ENCODE assay signal across 8 cellular contexts in the genomic region with DNA sequence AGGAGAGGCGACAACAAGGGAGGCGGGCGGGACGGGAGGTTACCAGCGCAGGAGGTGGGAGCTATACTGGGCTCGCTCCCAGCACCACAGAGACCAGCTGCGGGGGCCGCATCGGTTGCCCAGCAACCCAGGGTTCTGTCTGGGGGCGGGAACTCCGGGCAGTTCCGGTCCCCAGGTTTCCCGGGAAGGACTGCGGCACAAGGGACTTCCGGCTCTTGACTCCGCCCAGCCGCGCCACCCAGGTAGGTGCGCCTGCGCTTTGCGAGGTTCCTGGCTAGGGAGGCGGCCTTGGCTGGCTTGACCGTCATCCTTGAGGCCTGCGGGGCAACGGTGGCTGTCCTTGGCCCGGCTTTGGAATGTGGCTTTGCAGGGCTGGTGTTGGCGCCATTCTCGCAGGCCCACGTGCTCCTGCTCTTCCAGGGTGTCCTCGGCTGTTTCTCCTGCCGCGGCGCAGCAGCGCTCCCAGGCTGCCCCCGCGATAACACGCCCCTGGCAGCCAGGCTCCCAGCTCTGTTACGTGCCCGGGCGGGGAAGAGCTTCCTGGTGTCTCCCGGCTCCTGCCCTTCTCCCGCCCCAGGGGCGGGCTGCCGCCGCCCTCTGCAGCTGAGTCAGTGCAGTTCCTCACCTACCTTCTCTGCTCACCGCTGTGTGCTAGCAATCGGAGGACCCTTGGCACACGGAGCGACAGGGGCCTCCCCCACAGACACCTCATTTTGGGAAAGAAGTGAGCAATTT. TPM values are rescaled to one million over a fixed set of nuclear protein-coding genes. Genes with fewer than 3 reads are reported as not detected.
DNase-seq lines count a peak whose midpoint lies in the region; ATAC-seq, FAIRE-seq and TF ChIP-seq lines count a peak whose summit lies in the region.

A gene with protein sequence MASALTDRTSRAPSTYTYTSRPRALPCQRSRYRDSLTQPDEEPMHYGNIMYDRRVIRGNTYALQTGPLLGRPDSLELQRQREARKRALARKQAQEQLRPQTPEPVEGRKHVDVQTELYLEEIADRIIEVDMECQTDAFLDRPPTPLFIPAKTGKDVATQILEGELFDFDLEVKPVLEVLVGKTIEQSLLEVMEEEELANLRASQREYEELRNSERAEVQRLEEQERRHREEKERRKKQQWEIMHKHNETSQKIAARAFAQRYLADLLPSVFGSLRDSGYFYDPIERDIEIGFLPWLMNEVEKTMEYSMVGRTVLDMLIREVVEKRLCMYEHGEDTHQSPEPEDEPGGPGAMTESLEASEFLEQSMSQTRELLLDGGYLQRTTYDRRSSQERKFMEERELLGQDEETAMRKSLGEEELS (minus strand): TSS at position 534 of the 735 bp plus-strand sequence. CDS start 652 bp downstream, outside the sequence.

- H3K4me1 ChIP-seq in ES-I3 (ENCODE audit: insufficient read depth, low read length), result no peaks in the 10 kb centered on the region

- peak within 1 kb of the TSS; percentile 62 for H3K9ac ChIP-seq in ES-I3 (ENCODE audit: low read depth, low read length)

- H3K9me3 Mint-ChIP-seq in nephron, result no peaks in the 10 kb centered on the region

- no peaks in the 10 kb centered on the region for H3K9me3 ChIP-seq in ES-I3 (ENCODE audit: control insufficient read depth, insufficient read depth, low read length)

- peak; percentile 75 for TF ChIP-seq POLR2A in H54 (IDR thresholded peaks at IDR 0.05; ENCODE audit: low read depth, low read length)

- H3K27me3 Mint-ChIP-seq in nephron (ENCODE audit: low read depth), result no peaks in the 10 kb centered on the region

- peak within 1 kb of the TSS; percentile 92 to 96 (median 96) for H3K4me3 Mint-ChIP-seq in nephron

- H3K4me1 Mint-ChIP-seq in nephron, result peaks cover 11% of the 10 kb centered on the region

- peak within 1 kb of the TSS; percentile 95 for H3K4me3 ChIP-seq in fibroblast of the aortic adventitia (ENCODE audit: low read depth, low read length)

- peak within 1 kb of the TSS; percentile 74 to 99 (median 99) for H3K27ac Mint-ChIP-seq in nephron

- H3K36me3 Mint-ChIP-seq in nephron (ENCODE audit: low read depth), result peaks cover 25% of the 10 kb centered on the region

- TF ChIP-seq CTCF in RWPE1 (conservative IDR thresholded peaks at IDR 0.05; ENCODE audit: low read depth) (peak; percentile 38), fibroblast of the aortic adventitia (IDR thresholded peaks at IDR 0.05; ENCODE audit: insufficient read depth, low read length) (peak; percentile 23), nephron (IDR thresholded peaks at IDR 0.05; ENCODE audit: unreplicated experiment in 3 of 3) (peak in 1 of 3 experiments; percentile 8)

- no peak for FAIRE-seq in H54 (lab: Jason Lieb, UNC)

- peak within 1 kb of the TSS; percentile 96 for H3K27ac ChIP-seq in RWPE1

- H3K36me3 ChIP-seq in ES-I3 (ENCODE audit: insufficient read depth, low read length), result no peaks in the 10 kb centered on the region

- POLR2A ChIA-PET in RWPE1 (lab: Yijun Ruan, JAX; ENCODE audit: low non-redundant PET), result no interaction called here

- peak; percentile 85 for ATAC-seq in stimulated activated naive CD8-positive, alpha-beta T cell treated with anti-CD3 and anti-CD28 coated beads, Interleukin-15, Interleukin-2, amounts not matched to agents 100 U/mL and 50 U/mL, for 24 hours

- CTCF ChIA-PET in RWPE1 (lab: Yijun Ruan, JAX), result interaction anchor here (0.6 to 1.2 kb wide), 6 partner anchors 9 to 430 kb away, joined by 3 to 10 read pairs (median 4); no protein-coding TSS in a partner anchor

- DNase-seq in H54 (ENCODE audit: insufficient read length, low spot score) (peak; percentile 68), LoVo (ENCODE audit: low spot score) (peak; percentile 97), RWPE1 (ENCODE audit: low spot score) (peak; percentile 96), fibroblast of the aortic adventitia (ENCODE audit: low read depth) (peak; percentile 84)
- DNase-seq in activated effector memory CD4-positive, alpha-beta T cell treated with Interleukin-2 at 50 U/mL for 16 hours, result peak; percentile 83
- DNase-seq in stimulated activated naive CD8-positive, alpha-beta T cell treated with anti-CD3 and anti-CD28 coated beads, Interleukin-15, Interleukin-2, amounts not matched to agents 100 U/mL and 50 U/mL, for 24 hours, result peak; percentile 96

RNA-seq across cellular contexts. Expression of the gene that starts here (rescaled TPM):
- total RNA-seq in fibroblast of the aortic adventitia (ENCODE audit: low replicate concordance), result 5.2 and 6.4 TPM in 2 replicates

Comparison
In these comparisons a context has a peak if more than half of its experiments do, and no peak if none do; other contexts are left out.
1. Peak in every context shown above with its lines: DNase-seq, ATAC-seq, H3K4me3 ChIP-seq and H3K27ac ChIP-seq.